ENCODE assay signal across 8 cellular contexts in the genomic region with DNA sequence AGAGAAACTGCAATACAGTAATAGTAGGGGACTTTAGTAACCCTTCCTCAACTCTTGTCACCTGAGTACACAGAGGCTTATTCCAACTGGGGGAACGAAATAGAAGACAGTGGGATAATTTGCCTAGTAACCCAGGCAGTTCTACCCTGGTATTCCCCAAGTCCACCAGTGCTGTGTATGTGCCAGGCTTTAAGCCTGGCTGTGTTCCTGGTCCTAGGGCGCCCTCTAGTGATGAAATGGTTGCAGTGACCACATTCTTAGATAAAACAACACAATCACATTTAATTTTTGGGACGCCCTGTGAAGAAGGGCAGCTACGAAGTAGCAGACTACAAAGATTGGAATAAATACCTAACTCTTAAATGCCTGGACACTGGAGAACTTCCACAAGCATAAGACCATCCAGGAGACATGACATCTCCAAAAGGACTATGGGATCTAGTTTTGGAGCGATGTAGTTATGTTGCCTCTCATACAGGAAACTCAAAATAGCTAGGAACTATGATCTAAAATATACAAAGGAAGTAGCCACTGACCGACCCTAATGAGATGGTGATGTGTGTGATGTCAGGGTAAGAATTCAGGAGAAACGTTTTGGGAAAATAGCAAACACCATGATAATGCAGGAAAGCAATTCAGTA.
A peak's percentile ranks its signal among the peaks of the same experiment; 100 is the strongest.
DNase-seq lines count a peak whose midpoint lies in the region; ATAC-seq and TF ChIP-seq lines count a peak whose summit lies in the region.

No MANE protein-coding gene starts in this region.

- H3K9me3 ChIP-seq in DND-41 (ENCODE audit: insufficient read depth, low read length, severe bottlenecking) (no peaks in the 10 kb centered on the region), Karpas-422 (ENCODE audit: low read length) (no peaks in the 10 kb centered on the region), prostate gland (no peaks in the 10 kb centered on the region)

- intact Hi-C loops in prostate gland (cut with DNase I) = loop anchor here (10.0 kb wide), 2 partner anchors 161 to 279 kb away; partner anchors contain the start of gene XIST

- no peaks in the 10 kb centered on the region for H3K27me3 ChIP-seq in DND-41 (ENCODE audit: insufficient read depth, low read length, poor library complexity)
- no peaks in the 10 kb centered on the region for H3K27me3 ChIP-seq in Karpas-422 (ENCODE audit: low read length)
- H3K27me3 ChIP-seq in prostate gland (replicated peaks; ENCODE audit: insufficient read depth) = no peaks in the 10 kb centered on the region

- TF ChIP-seq POLR2A in prostate gland (IDR thresholded peaks at IDR 0.05) = no peak

- 35% methylated on average over 7 of the region's 7 CpGs for WGBS in prostate gland

- H3K9me2 ChIP-seq in Karpas-422 (replicated peaks; ENCODE audit: insufficient read depth, low read length) = no peaks in the 10 kb centered on the region

- H3K4me3 ChIP-seq in DND-41 (ENCODE audit: low read depth in 1 of 2, low read length in 2 of 2) (no peak overlapping the region), Karpas-422 (ENCODE audit: low read length) (no peak overlapping the region), prostate gland (no peak overlapping the region)

- H3K79me2 ChIP-seq in DND-41 (ENCODE audit: insufficient read depth, low read length) = no peaks in the 10 kb centered on the region
- H3K79me2 ChIP-seq in Karpas-422 (ENCODE audit: low read length) = no peaks in the 10 kb centered on the region

- no peaks in the 10 kb centered on the region for H3K36me3 ChIP-seq in DND-41 (ENCODE audit: insufficient read depth, low read length)
- no peaks in the 10 kb centered on the region for H3K36me3 ChIP-seq in Karpas-422 (ENCODE audit: insufficient read depth, low read length)
- H3K36me3 ChIP-seq in prostate gland = no peaks in the 10 kb centered on the region

- no peak overlapping the region for H3K4me2 ChIP-seq in DND-41 (ENCODE audit: insufficient read depth, low read length)
- no peak overlapping the region for H3K4me2 ChIP-seq in Karpas-422 (ENCODE audit: low read depth, low read length, poor library complexity, severe bottlenecking)

- H2AFZ ChIP-seq in DND-41 (ENCODE audit: low read depth, low read length) (no peak overlapping the region), Karpas-422 (ENCODE audit: low read length) (no peak overlapping the region)

- H3K27ac ChIP-seq in DND-41 (ENCODE audit: low read length) (no peak overlapping the region), Karpas-422 (ENCODE audit: low read length) (no peak overlapping the region), RWPE1 (no peak overlapping the region), prostate gland (no peak overlapping the region)

- peak; percentile 92 for ATAC-seq in DND-41 (ENCODE audit: insufficient read depth, low read depth)
- peak; percentile 98 for ATAC-seq in GM21723 (IDR thresholded peaks at IDR 0.05; ENCODE audit: unreplicated experiment)

- TF ChIP-seq CTCF in DND-41 (IDR thresholded peaks at IDR 0.05; ENCODE audit: borderline replicate concordance, extremely low read depth, low read length, poor library complexity, severe bottlenecking) (peak; percentile 77), RWPE1 (conservative IDR thresholded peaks at IDR 0.05; ENCODE audit: low read depth) (peak; percentile 65), prostate gland (IDR thresholded peaks at IDR 0.05) (peak in 3 of 4 experiments; percentile 52 to 64 (median 56))

- POLR2A ChIA-PET in RWPE1 (lab: Yijun Ruan, JAX; ENCODE audit: low non-redundant PET) = no interaction called here

- no peak overlapping the region for H3K9ac ChIP-seq in DND-41 (ENCODE audit: low read depth, low read length)
- H3K9ac ChIP-seq in Karpas-422 (ENCODE audit: low read length) = no peak overlapping the region

- H4K20me1 ChIP-seq in DND-41 (ENCODE audit: insufficient read depth, low read length) (no peaks in the 10 kb centered on the region), Karpas-422 (ENCODE audit: insufficient read depth, low read depth, low read length) (no peaks in the 10 kb centered on the region)

- H3K4me1 ChIP-seq in DND-41 (ENCODE audit: insufficient read depth, low read length) (no peaks in the 10 kb centered on the region), Karpas-422 (ENCODE audit: low read length) (no peaks in the 10 kb centered on the region), prostate gland (replicated peaks) (no peaks in the 10 kb centered on the region)

- peak; percentile 61 for DNase-seq in DND-41
- peak; percentile 89 for DNase-seq in Karpas-422
- DNase-seq in RWPE1 (ENCODE audit: low spot score) = peak; percentile 41
- DNase-seq in activated effector memory CD4-positive, alpha-beta T cell treated with anti-CD3 and anti-CD28 coated beads, Interleukin-2, amount 50 U/mL, for 16 hours = peak; percentile 79
- DNase-seq in globus pallidus (ENCODE audit: low spot score) = peak; percentile 57
- peak; percentile 11 for DNase-seq in prostate gland (ENCODE audit: low spot score)
- DNase-seq in OCI-M2 (lab: John Stamatoyannopoulos, UW; ENCODE audit: unreplicated experiment) = no peak

- CTCF ChIA-PET in RWPE1 (lab: Yijun Ruan, JAX) = interaction anchor here (0.6 to 1.0 kb wide), 4 partner anchors 104 to 162 kb away, joined by 3 to 6 read pairs (median 4); no protein-coding TSS in a partner anchor
